Comparison of ENCODE assay signal across 11 cellular contexts in the genomic region with DNA sequence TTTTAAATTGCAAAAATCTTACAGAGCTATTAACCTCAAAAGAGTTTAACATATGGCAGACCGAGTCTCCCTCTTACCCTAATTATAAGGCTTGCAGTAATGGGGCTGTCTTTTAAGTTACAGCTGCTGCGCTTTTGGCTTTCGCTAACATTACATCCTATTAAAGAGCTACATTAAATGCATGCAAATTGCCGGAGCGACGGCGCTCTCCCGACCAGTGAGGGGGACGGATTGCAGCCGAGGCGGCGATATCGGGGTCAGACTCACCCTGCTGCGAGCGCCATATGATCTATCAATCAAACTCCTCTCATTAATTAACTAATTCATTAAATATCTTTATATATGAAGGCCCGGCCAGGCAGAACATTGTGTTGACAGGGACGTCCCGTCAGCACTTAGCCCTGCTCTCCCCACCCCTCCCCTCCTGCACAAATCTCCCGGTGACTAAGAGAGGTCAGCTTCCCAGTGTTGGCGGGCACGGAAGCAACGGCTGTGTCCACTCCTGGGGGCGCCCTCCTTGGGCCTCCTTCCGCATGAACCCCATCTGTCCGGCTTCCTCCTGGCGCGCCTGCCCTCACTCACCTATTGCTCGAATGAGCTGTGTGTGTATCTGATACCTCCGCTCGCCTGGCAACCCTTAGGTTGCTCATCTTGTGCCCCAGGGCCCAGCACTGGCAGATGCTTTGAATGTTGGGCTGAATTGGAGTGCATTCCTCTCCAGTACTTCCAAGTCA.
DNase-seq lines count a peak whose midpoint lies in the region; ATAC-seq and TF ChIP-seq lines count a peak whose summit lies in the region.
"Had no signal": no experiment of that assay in that cellular context is flagged by ENCODE, and none has a peak within 500 bp of the region (broad histone marks: within the 10 kb centered on the region; RNA-seq: fewer than 3 reads in every experiment).

No MANE protein-coding gene starts in this region.

- H3K9ac ChIP-seq in iPS-20b (ENCODE audit: low read depth, low read length), result no peak overlapping the region

- WGBS in suprapubic skin, result 49% methylated on average over 30 of the region's 30 CpGs

- TF ChIP-seq POLR2A in suprapubic skin (IDR thresholded peaks at IDR 0.05), result no peak

- in situ Hi-C loops in astrocyte of the spinal cord (cut with HindIII; ENCODE audit: low sequenced_read_pairs), result no loop called here

- TF ChIP-seq CTCF in astrocyte of the spinal cord (IDR thresholded peaks at IDR 0.05; ENCODE audit: low read depth, low read length), result no peak
- no peak for TF ChIP-seq CTCF in suprapubic skin (IDR thresholded peaks at IDR 0.05)

- peak in 2 of 3 experiments; percentile 78 to 90 for DNase-seq in NCI-H1417 (lab: John Stamatoyannopoulos, UW)
- no peak for DNase-seq in NCI-H1417 treated with DMSO at 0.1 percent for 48 hours (lab: John Stamatoyannopoulos, UW)
- no peak for DNase-seq in astrocyte of the spinal cord (ENCODE audit: low read depth, low spot score)
- no peak for DNase-seq in suprapubic skin (ENCODE audit: low spot score in 2 of 2)
- no peak for DNase-seq in HCEC 1CT
- DNase-seq: stimulated activated CD4-positive, alpha-beta T cell treated with anti-CD3 and anti-CD28 coated beads, Interleukin-2, amount 100 ng/mL, for 24 hours; stomach had no signal

- TF ChIP-seq EP300 in suprapubic skin (IDR thresholded peaks at IDR 0.05), result no peak

- H3K36me3 ChIP-seq in iPS-20b (ENCODE audit: insufficient read depth, low read depth, low read length), result no peaks in the 10 kb centered on the region
- no peaks in the 10 kb centered on the region for H3K36me3 ChIP-seq in suprapubic skin
- H3K36me3 ChIP-seq: stomach had no signal

- H3K4me3 ChIP-seq in astrocyte of the spinal cord (ENCODE audit: low read depth, low read length) (peak overlapping the region; percentile 37), iPS-20b (ENCODE audit: low read length) (peak overlapping the region; percentile 79), suprapubic skin (peak overlapping the region; percentile 44)

- H3K9me3 ChIP-seq in iPS-20b (ENCODE audit: insufficient read depth, low read depth, low read length) (no peaks in the 10 kb centered on the region), suprapubic skin (no peaks in the 10 kb centered on the region)
- H3K9me3 ChIP-seq: stomach had no signal

- H3K27ac ChIP-seq in iPS-20b (ENCODE audit: low read length) (no peak overlapping the region), suprapubic skin (no peak overlapping the region)
- H3K27ac ChIP-seq: 22Rv1, stomach had no signal

- peaks cover 88% of the 10 kb centered on the region for H3K27me3 ChIP-seq in iPS-20b (ENCODE audit: insufficient read depth, low read length)
- peaks cover 39% of the 10 kb centered on the region for H3K27me3 ChIP-seq in suprapubic skin

- H3K4me1 ChIP-seq in iPS-20b (ENCODE audit: insufficient read depth, low read length), result peaks cover 16% of the 10 kb centered on the region; the same call in 1 of the 2 replicates
- H3K4me1 ChIP-seq in suprapubic skin, result peaks cover 16% of the 10 kb centered on the region

- ATAC-seq in GM18517 (IDR thresholded peaks at IDR 0.05; ENCODE audit: unreplicated experiment) (no peak), HG02571 (IDR thresholded peaks at IDR 0.05; ENCODE audit: unreplicated experiment) (no peak)

Comparison
In these comparisons a context has a peak if more than half of its experiments do, and no peak if none do; other contexts are left out.
1. DNase-seq: peak in NCI-H1417 (2 of 3); none in NCI-H1417 treated with DMSO at 0.1 percent for 48 hours (single experiment), astrocyte of the spinal cord (single experiment), suprapubic skin (0 of 2) and HCEC 1CT (single experiment).
2. Peak in every context shown above with its lines, with median percentiles within 50 percentile points of each other: H3K4me3 ChIP-seq.